Comparison of ENCODE assay signal across 18 cellular contexts in genomic region chr6:22221630-22222029, GRCh38.
DNase-seq lines count a peak whose midpoint lies in the region; ATAC-seq, FAIRE-seq and TF ChIP-seq lines count a peak whose summit lies in the region.
"Had no signal": no experiment of that assay in that cellular context is flagged by ENCODE, and none has a peak within 500 bp of the region (broad histone marks: within the 10 kb centered on the region; RNA-seq: fewer than 3 reads in every experiment).

No MANE protein-coding gene starts in this region.

- H3K9me3 Mint-ChIP-seq in effector memory CD8-positive, alpha-beta T cell = peaks cover 4 to 9% of the 10 kb centered on the region in 2 donors

- DNase-seq in A549 (ENCODE audit: low read depth in 1 of 2, low spot score in 1 of 2) (no peak), fibroblast of peridontal ligament (ENCODE audit: extremely low read depth) (peak; percentile 24), islet precursor cell (peak; percentile 74)
- DNase-seq in effector memory CD8-positive, alpha-beta T cell = no peak
- no peak for DNase-seq in activated CD4-positive, alpha-beta T cell treated with anti-CD3 and anti-CD28 coated beads, Interleukin-2, amount 50 U/mL, for 48 hours
- DNase-seq in activated effector memory CD4-positive, alpha-beta T cell treated with Interleukin-2 at 50 U/mL for 16 hours = no peak
- DNase-seq: activated CD8-positive, alpha-beta T cell treated with anti-CD3 and anti-CD28 coated beads, Interleukin-2, amount 10 ng/mL, durations not matched to agents 7 days and 5 days; brain microvascular endothelial cell; KG1; left lung; NCI-H1436 treated with DMSO at 0.1 percent for 48 hours; NCI-H2171 treated with DMSO at 0.1 percent for 48 hours; NCI-H526 had no signal

- peaks cover 10% of the 10 kb centered on the region; the same call in 2 of the 3 replicates for H3K4me1 ChIP-seq in A549
- H3K4me1 ChIP-seq in HUES64 (ENCODE audit: insufficient read depth, low read length) = peaks cover 21% of the 10 kb centered on the region
- H3K4me1 ChIP-seq: left lung had no signal

- ATAC-seq in A549 (no peak), HG03378 (IDR thresholded peaks at IDR 0.05; ENCODE audit: unreplicated experiment) (no peak)
- no peak for ATAC-seq in effector memory CD8-positive, alpha-beta T cell (replicated peaks)
- ATAC-seq: activated CD8-positive, alpha-beta T cell treated with anti-CD3 and anti-CD28 coated beads, Interleukin-2, amount 10 ng/mL, durations not matched to agents 7 days and 5 days; left lung; Right ventricle myocardium inferior had no signal

- H3K27me3 Mint-ChIP-seq in effector memory CD8-positive, alpha-beta T cell = no peaks in the 10 kb centered on the region
- H3K27me3 Mint-ChIP-seq: progenitor cell of endocrine pancreas had no signal

- H3K4me3 Mint-ChIP-seq in effector memory CD8-positive, alpha-beta T cell = no peak overlapping the region
- H3K4me3 Mint-ChIP-seq: activated CD8-positive, alpha-beta T cell treated with anti-CD3 and anti-CD28 coated beads, Interleukin-2, amount 10 ng/mL, durations not matched to agents 7 days and 5 days had no signal

- no peaks in the 10 kb centered on the region for H3K4me1 Mint-ChIP-seq in effector memory CD8-positive, alpha-beta T cell (ENCODE audit: low read depth in 2 of 2)

- H3K36me3 Mint-ChIP-seq in effector memory CD8-positive, alpha-beta T cell (ENCODE audit: insufficient read depth) = no peaks in the 10 kb centered on the region

- H3K9me3 ChIP-seq in A549 = no peaks in the 10 kb centered on the region
- no peaks in the 10 kb centered on the region for H3K9me3 ChIP-seq in HUES64 (ENCODE audit: insufficient read depth, low read depth, low read length)
- H3K9me3 ChIP-seq: left lung had no signal

- H3K27me3 ChIP-seq in HUES64 (ENCODE audit: insufficient read depth, low read length) = no peaks in the 10 kb centered on the region
- H3K27me3 ChIP-seq: brain microvascular endothelial cell, left lung had no signal

- H3K27ac ChIP-seq in A549 = peak overlapping the region in 1 of 2 experiments; percentile 50; a peak in 1 of 6 replicates
- peak overlapping the region; percentile 32; the same call in 1 of the 2 replicates for H3K27ac ChIP-seq in HUES64 (ENCODE audit: low read depth, low read length)
- H3K27ac ChIP-seq: brain microvascular endothelial cell, left lung had no signal

- no peaks in the 10 kb centered on the region for H3K36me3 ChIP-seq in HUES64 (ENCODE audit: insufficient read depth, low read length)
- H3K36me3 ChIP-seq: brain microvascular endothelial cell, left lung had no signal

- no peak for TF ChIP-seq RAD21 in A549 (conservative IDR thresholded peaks at IDR 0.05 in 1 of 2, IDR thresholded peaks at IDR 0.05 in 1 of 2)

- no peak for FAIRE-seq in A549 (lab: Jason Lieb, UNC)
- FAIRE-seq: colon had no signal

- CTCF ChIA-PET in A549 (lab: Yijun Ruan, JAX) = no interaction called here

- TF ChIP-seq EP300 in A549 (IDR thresholded peaks at IDR 0.05) = no peak

- TF ChIP-seq POLR2A in A549 (IDR thresholded peaks at IDR 0.05; ENCODE audit: low read length) = no peak

- WGBS in A549 (ENCODE audit: missing lambda C conversion rate) = 90% methylated on average over 3 of the region's 3 CpGs
- 97% methylated on average over 3 of the region's 3 CpGs for WGBS in HUES64

- POLR2A ChIA-PET in A549 (lab: Yijun Ruan, JAX) = no interaction called here

- TF ChIP-seq CTCF in A549 (IDR thresholded peaks at IDR 0.05) = no peak

- H3K4me3 ChIP-seq in A549 (no peak overlapping the region), HUES64 (ENCODE audit: low read length) (peak overlapping the region; percentile 38)
- H3K4me3 ChIP-seq: left lung had no signal

- H3K27ac Mint-ChIP-seq in effector memory CD8-positive, alpha-beta T cell = no peak overlapping the region
- H3K27ac Mint-ChIP-seq: activated CD8-positive, alpha-beta T cell treated with anti-CD3 and anti-CD28 coated beads, Interleukin-2, amount 10 ng/mL, durations not matched to agents 7 days and 5 days; progenitor cell of endocrine pancreas had no signal

- peak overlapping the region; percentile 33; the same call in 1 of the 2 replicates for H3K9ac ChIP-seq in HUES64 (ENCODE audit: low read depth, low read length)

- peak overlapping the region; percentile 50 for H3K4me2 ChIP-seq in A549

TF ChIP-seq in A549, 52 proteins besides CTCF, POLR2A, EP300 and RAD21:
- no peak for TF ChIP-seq NPAS2 (CRISPR knock-in tag; IDR thresholded peaks at IDR 0.05; ENCODE audit: borderline replicate concordance)
- no peak for TF ChIP-seq ZFP36 (IDR thresholded peaks at IDR 0.05; ENCODE audit: borderline replicate concordance, partially characterized antibody)
- TF ChIP-seq HEYL (CRISPR knock-in tag; IDR thresholded peaks at IDR 0.05) = no peak
- no peak for TF ChIP-seq GATA3 (IDR thresholded peaks at IDR 0.05; ENCODE audit: borderline replicate concordance)
- no peak for TF ChIP-seq JUNB (IDR thresholded peaks at IDR 0.05)
- TF ChIP-seq SREBF2 (IDR thresholded peaks at IDR 0.05) = no peak
- TF ChIP-seq BHLHE40 (IDR thresholded peaks at IDR 0.05; ENCODE audit: low read depth, low read length) = no peak
- no peak for TF ChIP-seq HOXB13 (CRISPR knock-in tag; IDR thresholded peaks at IDR 0.05; ENCODE audit: low read depth)
- no peak for TF ChIP-seq FOSL2 (IDR thresholded peaks at IDR 0.05)
- TF ChIP-seq FOSL2 (CRISPR knock-in tag; IDR thresholded peaks at IDR 0.05) = no peak
- no peak for TF ChIP-seq SMC3 (IDR thresholded peaks at IDR 0.05)
- TF ChIP-seq, protein P1, sequence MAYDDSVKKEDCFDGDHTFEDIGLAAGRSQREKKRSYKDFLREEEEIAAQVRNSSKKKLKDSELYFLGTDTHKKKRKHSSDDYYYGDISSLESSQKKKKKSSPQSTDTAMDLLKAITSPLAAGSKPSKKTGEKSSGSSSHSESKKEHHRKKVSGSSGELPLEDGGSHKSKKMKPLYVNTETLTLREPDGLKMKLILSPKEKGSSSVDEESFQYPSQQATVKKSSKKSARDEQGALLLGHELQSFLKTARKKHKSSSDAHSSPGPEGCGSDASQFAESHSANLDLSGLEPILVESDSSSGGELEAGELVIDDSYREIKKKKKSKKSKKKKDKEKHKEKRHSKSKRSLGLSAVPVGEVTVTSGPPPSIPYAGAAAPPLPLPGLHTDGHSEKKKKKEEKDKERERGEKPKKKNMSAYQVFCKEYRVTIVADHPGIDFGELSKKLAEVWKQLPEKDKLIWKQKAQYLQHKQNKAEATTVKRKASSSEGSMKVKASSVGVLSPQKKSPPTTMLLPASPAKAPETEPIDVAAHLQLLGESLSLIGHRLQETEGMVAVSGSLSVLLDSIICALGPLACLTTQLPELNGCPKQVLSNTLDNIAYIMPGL (CRISPR knock-in tag; IDR thresholded peaks at IDR 0.05; ENCODE audit: borderline replicate concordance) = no peak
- no peak for TF ChIP-seq USF2 (IDR thresholded peaks at IDR 0.05)
- no peak for TF ChIP-seq RFX5 (IDR thresholded peaks at IDR 0.05)
- TF ChIP-seq, protein P2, sequence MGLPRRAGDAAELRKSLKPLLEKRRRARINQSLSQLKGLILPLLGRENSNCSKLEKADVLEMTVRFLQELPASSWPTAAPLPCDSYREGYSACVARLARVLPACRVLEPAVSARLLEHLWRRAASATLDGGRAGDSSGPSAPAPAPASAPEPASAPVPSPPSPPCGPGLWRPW (IDR thresholded peaks at IDR 0.05) = no peak
- TF ChIP-seq CBX8 (IDR thresholded peaks at IDR 0.05) = no peak
- no peak for TF ChIP-seq MAFK (IDR thresholded peaks at IDR 0.05; ENCODE audit: partially characterized antibody)
- TF ChIP-seq CBX2 (IDR thresholded peaks at IDR 0.05; ENCODE audit: borderline replicate concordance, low read depth) = no peak

Comparison
In these comparisons a context has a peak if more than half of its experiments do, and no peak if none do; other contexts are left out.
1. DNase-seq: peak in fibroblast of peridontal ligament (single experiment) and islet precursor cell (single experiment); none in A549 (0 of 2), effector memory CD8-positive, alpha-beta T cell (0 of 3), activated CD4-positive, alpha-beta T cell treated with anti-CD3 and anti-CD28 coated beads, Interleukin-2, amount 50 U/mL, for 48 hours (0 of 2) and activated effector memory CD4-positive, alpha-beta T cell treated with Interleukin-2 at 50 U/mL for 16 hours (single experiment).